ENCODE assay signal across 1 cellular context in genomic region chr14:36661506-36662257, GRCh38.
TF ChIP-seq lines count a peak whose summit lies in the region.

PAX9 (plus strand) TSS chr14:36661860; CDS start chr14:36662090, 230 bp downstream.

TF ChIP-seq in K562, 482 proteins besides CTCF, POLR2A, EP300 and RAD21 (continued from another document and continues in another):
- TF ChIP-seq NEUROD1 (IDR thresholded peaks at IDR 0.05; ENCODE audit: borderline replicate concordance, low read depth, low read length, partially characterized antibody) = no peak
- TF ChIP-seq, protein P1, sequence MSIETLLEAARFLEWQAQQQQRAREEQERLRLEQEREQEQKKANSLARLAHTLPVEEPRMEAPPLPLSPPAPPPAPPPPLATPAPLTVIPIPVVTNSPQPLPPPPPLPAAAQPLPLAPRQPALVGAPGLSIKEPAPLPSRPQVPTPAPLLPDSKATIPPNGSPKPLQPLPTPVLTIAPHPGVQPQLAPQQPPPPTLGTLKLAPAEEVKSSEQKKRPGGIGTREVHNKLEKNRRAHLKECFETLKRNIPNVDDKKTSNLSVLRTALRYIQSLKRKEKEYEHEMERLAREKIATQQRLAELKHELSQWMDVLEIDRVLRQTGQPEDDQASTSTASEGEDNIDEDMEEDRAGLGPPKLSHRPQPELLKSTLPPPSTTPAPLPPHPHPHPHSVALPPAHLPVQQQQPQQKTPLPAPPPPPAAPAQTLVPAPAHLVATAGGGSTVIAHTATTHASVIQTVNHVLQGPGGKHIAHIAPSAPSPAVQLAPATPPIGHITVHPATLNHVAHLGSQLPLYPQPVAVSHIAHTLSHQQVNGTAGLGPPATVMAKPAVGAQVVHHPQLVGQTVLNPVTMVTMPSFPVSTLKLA (conservative IDR thresholded peaks at IDR 0.05) = peak; percentile 45 to 65; a peak in 2 of 4 replicates
- TF ChIP-seq L3MBTL2 (IDR thresholded peaks at IDR 0.05) = no peak
- no peak for TF ChIP-seq CHCHD3 (CRISPR knock-in tag; IDR thresholded peaks at IDR 0.05)
- TF ChIP-seq ZNF133 (CRISPR knock-in tag; IDR thresholded peaks at IDR 0.05) = no peak
- TF ChIP-seq AFF1 (IDR thresholded peaks at IDR 0.05; ENCODE audit: low read depth in 1 of 2, partially characterized antibody in 2 of 2) = no peak
- no peak for TF ChIP-seq YY1 (IDR thresholded peaks at IDR 0.05; ENCODE audit: borderline replicate concordance in 1 of 3, control insufficient read depth in 1 of 3, extremely low read depth in 1 of 3, insufficient read depth in 3 of 3, insufficient read length in 1 of 3, insufficient replicate concordance in 2 of 3, low read depth in 1 of 3, low read length in 2 of 3)
- no peak for TF ChIP-seq BACH1 (tag; IDR thresholded peaks at IDR 0.05)
- no peak for TF ChIP-seq ZNF445 (CRISPR knock-in tag; IDR thresholded peaks at IDR 0.05; ENCODE audit: low read depth)
- TF ChIP-seq DMBX1 (CRISPR knock-in tag; IDR thresholded peaks at IDR 0.05; ENCODE audit: borderline replicate concordance) = no peak
- no peak for TF ChIP-seq NBN (IDR thresholded peaks at IDR 0.05; ENCODE audit: low read depth)
- no peak for TF ChIP-seq CHD4 (IDR thresholded peaks at IDR 0.05; ENCODE audit: insufficient read depth, insufficient replicate concordance, low read depth, low read length, poor library complexity, severe bottlenecking)
- no peak for TF ChIP-seq ZBTB9 (CRISPR knock-in tag; IDR thresholded peaks at IDR 0.05)
- no peak for TF ChIP-seq ZNF146 (CRISPR knock-in tag; IDR thresholded peaks at IDR 0.05; ENCODE audit: unreplicated experiment)
- 0 out of 4 replicates have a peak, but pooled peaks of 1 of the 2 experiments have one; percentile 24 for TF ChIP-seq ZNF639 (CRISPR knock-in tag; conservative IDR thresholded peaks at IDR 0.05 in 1 of 2, IDR thresholded peaks at IDR 0.05 in 1 of 2)
- peak; percentile 4 for TF ChIP-seq RBBP5 (IDR thresholded peaks at IDR 0.05; ENCODE audit: borderline replicate concordance, insufficient read depth, low read length, poor library complexity, severe bottlenecking)
- TF ChIP-seq ILF3 (IDR thresholded peaks at IDR 0.05; ENCODE audit: borderline replicate concordance) = no peak
- no peak for TF ChIP-seq ZNF695 (CRISPR knock-in tag; IDR thresholded peaks at IDR 0.05)
- TF ChIP-seq ZBED1 (IDR thresholded peaks at IDR 0.05) = no peak
- no peak for TF ChIP-seq PTTG1 (tag; IDR thresholded peaks at IDR 0.05; ENCODE audit: low read depth)
- no peak for TF ChIP-seq TAF9B (IDR thresholded peaks at IDR 0.05; ENCODE audit: partially characterized antibody)
- no peak for TF ChIP-seq ZNF57 (CRISPR knock-in tag; IDR thresholded peaks at IDR 0.05)
- no peak for TF ChIP-seq NUFIP1 (IDR thresholded peaks at IDR 0.05; ENCODE audit: partially characterized antibody)
- no peak for TF ChIP-seq USF1 (CRISPR knock-in tag; IDR thresholded peaks at IDR 0.05)
- TF ChIP-seq IRF9 (tag; IDR thresholded peaks at IDR 0.05) = no peak
- TF ChIP-seq TAF7 (tag; IDR thresholded peaks at IDR 0.05) = no peak
- TF ChIP-seq, protein P2, sequence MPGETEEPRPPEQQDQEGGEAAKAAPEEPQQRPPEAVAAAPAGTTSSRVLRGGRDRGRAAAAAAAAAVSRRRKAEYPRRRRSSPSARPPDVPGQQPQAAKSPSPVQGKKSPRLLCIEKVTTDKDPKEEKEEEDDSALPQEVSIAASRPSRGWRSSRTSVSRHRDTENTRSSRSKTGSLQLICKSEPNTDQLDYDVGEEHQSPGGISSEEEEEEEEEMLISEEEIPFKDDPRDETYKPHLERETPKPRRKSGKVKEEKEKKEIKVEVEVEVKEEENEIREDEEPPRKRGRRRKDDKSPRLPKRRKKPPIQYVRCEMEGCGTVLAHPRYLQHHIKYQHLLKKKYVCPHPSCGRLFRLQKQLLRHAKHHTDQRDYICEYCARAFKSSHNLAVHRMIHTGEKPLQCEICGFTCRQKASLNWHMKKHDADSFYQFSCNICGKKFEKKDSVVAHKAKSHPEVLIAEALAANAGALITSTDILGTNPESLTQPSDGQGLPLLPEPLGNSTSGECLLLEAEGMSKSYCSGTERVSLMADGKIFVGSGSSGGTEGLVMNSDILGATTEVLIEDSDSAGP (CRISPR knock-in tag; IDR thresholded peaks at IDR 0.05) = no peak
- TF ChIP-seq SRSF3 (IDR thresholded peaks at IDR 0.05; ENCODE audit: insufficient read depth, low read length) = no peak
- peak in 1 of 2 experiments; percentile 89; a peak in 2 of 4 replicates for TF ChIP-seq SRF (CRISPR knock-in tag; IDR thresholded peaks at IDR 0.05)
- TF ChIP-seq SREBF2 (CRISPR knock-in tag; IDR thresholded peaks at IDR 0.05) = no peak
- TF ChIP-seq MYC (IDR thresholded peaks at IDR 0.05; ENCODE audit: low read depth, low read length) = peak; percentile 65; the same call in 1 of the 2 replicates
- TF ChIP-seq MYC (CRISPR knock-in tag; IDR thresholded peaks at IDR 0.05; ENCODE audit: borderline replicate concordance, low read depth) = no peak
- TF ChIP-seq KAT8 (IDR thresholded peaks at IDR 0.05; ENCODE audit: low read depth) = no peak
- TF ChIP-seq TFAP4 (CRISPR knock-in tag; IDR thresholded peaks at IDR 0.05; ENCODE audit: borderline replicate concordance) = peak; percentile 30; the same call in 1 of the 2 replicates
- TF ChIP-seq TFAM (CRISPR knock-in tag; conservative IDR thresholded peaks at IDR 0.05) = no peak
- TF ChIP-seq HNRNPH1 (optimal IDR thresholded peaks at IDR 0.05; ENCODE audit: low read depth, low read length) = no peak
- peak; percentile 59; the same call in 1 of the 2 replicates for TF ChIP-seq GABPB1 (CRISPR knock-in tag; IDR thresholded peaks at IDR 0.05)
- TF ChIP-seq ARNT (IDR thresholded peaks at IDR 0.05) = no peak
- TF ChIP-seq HIVEP1 (CRISPR knock-in tag; IDR thresholded peaks at IDR 0.05) = no peak
- TF ChIP-seq PHF8 (IDR thresholded peaks at IDR 0.05; ENCODE audit: borderline replicate concordance, low read length) = peak; percentile 52; the same call in 1 of the 2 replicates
- TF ChIP-seq KDM5B (IDR thresholded peaks at IDR 0.05; ENCODE audit: insufficient replicate concordance, low read depth, low read length) = peak; percentile 53
- TF ChIP-seq ZNF175 (CRISPR knock-in tag; IDR thresholded peaks at IDR 0.05; ENCODE audit: low read depth) = no peak
- no peak for TF ChIP-seq BRD4 (IDR thresholded peaks at IDR 0.05)
- no peak for TF ChIP-seq ZKSCAN8 (CRISPR knock-in tag; IDR thresholded peaks at IDR 0.05)
- TF ChIP-seq EP400 (IDR thresholded peaks at IDR 0.05) = peak; percentile 64
- no peak for TF ChIP-seq GATAD2B (IDR thresholded peaks at IDR 0.05; ENCODE audit: borderline replicate concordance)
- TF ChIP-seq BCOR (IDR thresholded peaks at IDR 0.05) = no peak
- TF ChIP-seq ATF7 (IDR thresholded peaks at IDR 0.05) = 0 out of 2 replicates have a peak, but pooled peaks have one; percentile 49
- no peak for TF ChIP-seq POLR2AphosphoS2 (IDR thresholded peaks at IDR 0.05; ENCODE audit: low read length)
- TF ChIP-seq SIN3A (IDR thresholded peaks at IDR 0.05; ENCODE audit: borderline replicate concordance in 2 of 2, control insufficient read depth in 1 of 2, low read depth in 2 of 2, low read length in 2 of 2) = no peak
- no peak for TF ChIP-seq ATF6 (CRISPR knock-in tag; IDR thresholded peaks at IDR 0.05)
- no peak for TF ChIP-seq ATF1 (CRISPR knock-in tag; IDR thresholded peaks at IDR 0.05)
- TF ChIP-seq ATF1 (tag; IDR thresholded peaks at IDR 0.05) = peak; percentile 35
- 0 out of 4 replicates have a peak, but pooled peaks of 1 of the 2 experiments have one; percentile 28 for TF ChIP-seq HDAC1 (IDR thresholded peaks at IDR 0.05)
- TF ChIP-seq MBD1 (CRISPR knock-in tag; IDR thresholded peaks at IDR 0.05) = peak; percentile 74; the same call in 1 of the 2 replicates
